ENCODE assay signal across 21 cellular contexts in the genomic region with DNA sequence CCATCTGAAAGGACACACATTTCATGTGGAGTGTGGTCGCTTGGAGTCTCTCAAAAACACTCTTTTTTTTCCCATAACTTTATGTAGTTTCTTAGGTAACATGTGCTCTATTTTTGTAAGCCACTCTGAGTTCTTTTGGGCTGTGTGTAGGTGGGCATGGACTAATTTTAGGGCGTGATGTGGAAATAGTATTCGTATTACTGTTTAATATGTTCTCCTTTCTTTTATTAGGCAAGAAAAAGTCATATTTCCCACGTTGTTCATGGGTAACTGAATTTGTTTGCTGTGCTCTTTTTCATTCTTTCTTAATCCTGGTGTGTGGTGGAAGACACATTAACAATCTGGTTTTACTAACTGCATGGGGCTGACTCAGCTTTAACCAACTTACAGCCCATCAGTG. TPM values are rescaled to one million over a fixed set of nuclear protein-coding genes. Genes with fewer than 3 reads are reported as not detected.
A peak's percentile ranks its signal among the peaks of the same experiment; 100 is the strongest.
DNase-seq lines count a peak whose midpoint lies in the region; ATAC-seq, FAIRE-seq and TF ChIP-seq lines count a peak whose summit lies in the region.
"Had no signal": no experiment of that assay in that cellular context is flagged by ENCODE, and none has a peak within 500 bp of the region (broad histone marks: within the 10 kb centered on the region; RNA-seq: fewer than 3 reads in every experiment).

No MANE protein-coding gene starts in this region.

- no peak for TF ChIP-seq POLR2A in HepG2 (IDR thresholded peaks at IDR 0.05; ENCODE audit: insufficient read depth in 1 of 2, low read depth in 2 of 2, low read length in 2 of 2)
- no peak for TF ChIP-seq POLR2A in right lobe of liver (IDR thresholded peaks at IDR 0.05)
- no peak for TF ChIP-seq POLR2A in K562 (conservative IDR thresholded peaks at IDR 0.05)

- H3K9me1 ChIP-seq in K562 (ENCODE audit: control insufficient read depth, insufficient read depth, low read length), result no peaks in the 10 kb centered on the region

- H3K4me2 ChIP-seq in HepG2 (ENCODE audit: low read depth, low read length) (no peak overlapping the region), K562 (ENCODE audit: insufficient read depth, low read length) (no peak overlapping the region)

- POLR2A ChIA-PET in HepG2 (lab: Yijun Ruan, JAX) (no interaction called here), K562 (lab: Yijun Ruan, JAX) (interaction anchor here (0.7 kb wide), 1 partner anchor 315 kb away, joined by 4 read pairs; no protein-coding TSS in a partner anchor)

- WGBS in HepG2 (ENCODE audit: low lambda C conversion rate), result 90% methylated on average over 4 of the region's 4 CpGs
- 61% methylated on average over 4 of the region's 4 CpGs for WGBS in right lobe of liver (ENCODE audit: insufficient coverage, low coverage, low lambda C conversion rate, missing lambda C conversion rate)
- whole genome bisulfite sequencing in K562 (ENCODE audit: insufficient coverage, low coverage, missing lambda C conversion rate), result 68% methylated on average over 3 of the region's 4 CpGs
- 5 to 6% methylated on average over 4 of the region's 4 CpGs for WGBS in aorta, 2 donors

- H3K27ac ChIP-seq in HepG2 (ENCODE audit: extremely low read length, insufficient read depth, low read length) (no peak overlapping the region), right lobe of liver (no peak overlapping the region), K562 (ENCODE audit: extremely low read depth, low read depth, low read length) (no peak overlapping the region), aorta (ENCODE audit: low read depth in 1 of 2, low read length in 2 of 2) (peak overlapping the region; percentile 68 to 77)
- H3K27ac ChIP-seq: parathyroid adenoma, SJSA1 had no signal

- FAIRE-seq in HepG2 (lab: Jason Lieb, UNC) (no peak), K562 (lab: Jason Lieb, UNC) (no peak)
- FAIRE-seq: GM18507 had no signal

- peaks cover 31% of the 10 kb centered on the region for H4K20me1 ChIP-seq in HepG2 (ENCODE audit: insufficient read depth, low read length)
- H4K20me1 ChIP-seq in K562 (replicated peaks; ENCODE audit: control insufficient read depth, insufficient read depth, low read length), result no peaks in the 10 kb centered on the region; the same call in 1 of the 2 replicates

- intact Hi-C loops in HepG2 (cut with micrococcal nuclease; ENCODE audit: unreplicated experiment) (no loop called here), right lobe of liver (cut with DNase I) (no loop called here), K562 (cut with micrococcal nuclease) (no loop called here), aorta (cut with DNase I) (no loop called here)
- intact Hi-C loops in activated T-helper 2 cell treated with anti-CD3 and anti-CD28 coated beads, Interferon-gamma antibody, Interleukin-2, Interleukin-4, amounts not matched to agents 10 μg/mL and 5 μg/mL and 100 μg/mL, durations not matched to agents 14 hours and 24 hours and 36 hours (cut with micrococcal nuclease), result no loop called here

- in situ Hi-C loops in HepG2 (cut with HindIII; ENCODE audit: extremely low pct_ligation_motif_present, low pct_unique_long_range_greater_than_20kb) (no loop called here), K562 (cut with MboI) (no loop called here)

- DNase-seq in HepG2 (ENCODE audit: low spot score) (no peak), right lobe of liver (no peak), K562 (ENCODE audit: extremely low read depth in 1 of 4, low spot score in 3 of 4) (no peak), aorta (no peak), NCI-H1092 treated with DMSO at 0.1 percent for 48 hours (lab: John Stamatoyannopoulos, UW) (no peak)
- no peak for DNase-seq in activated T-helper 2 cell treated with anti-CD3 and anti-CD28 coated beads, Interferon-gamma antibody, Interleukin-2, Interleukin-4, amounts not matched to agents 10 μg/mL and 5 μg/mL and 100 μg/mL, durations not matched to agents 14 hours and 24 hours and 36 hours (ENCODE audit: low spot score)
- DNase-seq: activated T-cell treated with anti-CD3 and anti-CD28 coated beads for 4 hours; amniotic stem cell; cortex of kidney; DMS 273 treated with DMSO at 0.1 percent for 48 hours; erythroblast; left cardiac atrium; NCI-H2029; NCI-H69; OCI-M1; stimulated activated naive CD4-positive, alpha-beta T cell treated with Interleukin-2 at 50 U/mL for 16 hours had no signal

- H3K9me3 ChIP-seq in HepG2 (ENCODE audit: low read length) (no peaks in the 10 kb centered on the region), right lobe of liver (no peaks in the 10 kb centered on the region), K562 (replicated peaks; ENCODE audit: control insufficient read depth, insufficient read depth, low read depth, low read length) (no peaks in the 10 kb centered on the region), aorta (ENCODE audit: control insufficient read depth, low read length) (no peaks in the 10 kb centered on the region)
- H3K9me3 ChIP-seq: SJSA1 had no signal

- H3K27me3 ChIP-seq in HepG2 (ENCODE audit: control insufficient read depth in 1 of 2, insufficient read depth in 2 of 2, low read length in 2 of 2), result no peaks in the 10 kb centered on the region
- no peaks in the 10 kb centered on the region for H3K27me3 ChIP-seq in right lobe of liver
- no peaks in the 10 kb centered on the region for H3K27me3 ChIP-seq in K562 (ENCODE audit: control insufficient read depth in 2 of 2, insufficient read depth in 2 of 2, low read length in 2 of 2)
- H3K27me3 ChIP-seq in aorta (ENCODE audit: control insufficient read depth in 1 of 2, insufficient read depth in 2 of 2, low read length in 1 of 2), result no peaks in the 10 kb centered on the region
- H3K27me3 ChIP-seq: SJSA1 had no signal

- CTCF ChIA-PET in HepG2 (lab: Yijun Ruan, JAX; ENCODE audit: low intra/inter-chr PET ratio, low total read pairs), result no interaction called here
- CTCF ChIA-PET in K562 (lab: Yijun Ruan, JAX; ENCODE audit: low intra/inter-chr PET ratio), result no interaction called here

- no peak overlapping the region for H3K4me3 ChIP-seq in HepG2 (replicated peaks in 1 of 3; ENCODE audit: insufficient read depth in 1 of 3, low read depth in 2 of 3, low read length in 3 of 3)
- no peak overlapping the region for H3K4me3 ChIP-seq in right lobe of liver
- H3K4me3 ChIP-seq in K562, result no peak overlapping the region
- H3K4me3 ChIP-seq in aorta (ENCODE audit: low read length in 2 of 2), result no peak overlapping the region
- H3K4me3 ChIP-seq: SJSA1 had no signal

- TF ChIP-seq CTCF in HepG2 (CRISPR knock-in tag; IDR thresholded peaks at IDR 0.05) (no peak), right lobe of liver (IDR thresholded peaks at IDR 0.05) (no peak), K562 (IDR thresholded peaks at IDR 0.05 in 2 of 3, conservative IDR thresholded peaks at IDR 0.05 in 1 of 3; ENCODE audit: insufficient read depth in 2 of 3, low read depth in 1 of 3, low read length in 3 of 3) (no peak), nephron (IDR thresholded peaks at IDR 0.05; ENCODE audit: unreplicated experiment in 3 of 3) (no peak)

- ATAC-seq in HepG2 (no peak), right lobe of liver (no peak), K562 (no peak), aorta (ENCODE audit: low FRiP score) (no peak), HG03571 (IDR thresholded peaks at IDR 0.05; ENCODE audit: unreplicated experiment) (no peak)
- ATAC-seq: left cardiac atrium had no signal

- H3K36me3 Mint-ChIP-seq in nephron (ENCODE audit: low read depth), result peaks cover 34% of the 10 kb centered on the region
- H3K36me3 Mint-ChIP-seq in activated T-helper 2 cell treated with anti-CD3 and anti-CD28 coated beads, Interferon-gamma antibody, Interleukin-2, Interleukin-4, amounts not matched to agents 10 μg/mL and 5 μg/mL and 100 μg/mL, durations not matched to agents 14 hours and 24 hours and 36 hours (ENCODE audit: low read depth), result peaks cover 67% of the 10 kb centered on the region

- H3K27ac Mint-ChIP-seq in nephron, result peak overlapping the region; percentile 29 to 67 (median 38)
- no peak overlapping the region for H3K27ac Mint-ChIP-seq in activated T-helper 2 cell treated with anti-CD3 and anti-CD28 coated beads, Interferon-gamma antibody, Interleukin-2, Interleukin-4, amounts not matched to agents 10 μg/mL and 5 μg/mL and 100 μg/mL, durations not matched to agents 14 hours and 24 hours and 36 hours

- H3K4me1 ChIP-seq in HepG2 (ENCODE audit: insufficient read depth, low read length), result peaks cover 40% of the 10 kb centered on the region
- H3K4me1 ChIP-seq in right lobe of liver, result peaks cover 0 to 5% (median 0%) of the 10 kb centered on the region in 4 donors
- H3K4me1 ChIP-seq in K562 (replicated peaks in 1 of 2; ENCODE audit: control insufficient read depth in 2 of 2, insufficient read depth in 2 of 2, low read length in 2 of 2), result peaks cover 0 to 3% of the 10 kb centered on the region in 2 experiments; a peak in 2 of 5 replicates
- H3K4me1 ChIP-seq in aorta (ENCODE audit: control insufficient read depth in 1 of 2, insufficient read depth in 2 of 2, low read length in 2 of 2), result peaks cover 0 to 1% of the 10 kb centered on the region in 2 donors
- H3K4me1 ChIP-seq: parathyroid adenoma had no signal

- TF ChIP-seq RAD21 in HepG2 (CRISPR knock-in tag; IDR thresholded peaks at IDR 0.05) (no peak), K562 (CRISPR knock-in tag; conservative IDR thresholded peaks at IDR 0.05 in 1 of 2, IDR thresholded peaks at IDR 0.05 in 1 of 2) (no peak)

- H3K79me2 ChIP-seq in HepG2 (ENCODE audit: insufficient read depth, low read length), result peaks cover 62% of the 10 kb centered on the region
- no peaks in the 10 kb centered on the region for H3K79me2 ChIP-seq in K562 (ENCODE audit: control insufficient read depth, insufficient read depth, low read length)

- no peak overlapping the region for H3K9ac ChIP-seq in HepG2 (ENCODE audit: insufficient read depth, low read depth, low read length)
- no peak overlapping the region for H3K9ac ChIP-seq in K562 (ENCODE audit: insufficient read depth in 1 of 2, low read depth in 2 of 2, low read length in 2 of 2)
- H3K9ac ChIP-seq: parathyroid adenoma had no signal

- TF ChIP-seq EP300 in HepG2 (IDR thresholded peaks at IDR 0.05; ENCODE audit: low read depth in 2 of 2, low read length in 2 of 2), result no peak
- no peak for TF ChIP-seq EP300 in HepG2 (CRISPR knock-in tag; IDR thresholded peaks at IDR 0.05; ENCODE audit: borderline replicate concordance)
- no peak for TF ChIP-seq EP300 in K562 (IDR thresholded peaks at IDR 0.05; ENCODE audit: low read length)

- peaks cover 63% of the 10 kb centered on the region for H3K4me1 Mint-ChIP-seq in nephron
- H3K4me1 Mint-ChIP-seq in activated T-helper 2 cell treated with anti-CD3 and anti-CD28 coated beads, Interferon-gamma antibody, Interleukin-2, Interleukin-4, amounts not matched to agents 10 μg/mL and 5 μg/mL and 100 μg/mL, durations not matched to agents 14 hours and 24 hours and 36 hours (ENCODE audit: low read depth), result peaks cover 4% of the 10 kb centered on the region

- no peak overlapping the region for H2AFZ ChIP-seq in HepG2 (ENCODE audit: low read length)
- H2AFZ ChIP-seq in K562 (ENCODE audit: low read depth, low read length), result no peak overlapping the region
- H2AFZ ChIP-seq: parathyroid adenoma had no signal

- BruUV-seq in HepG2 (replicated peaks; lab: Mats Ljungman, UMichigan) (no TSS peak), K562 (replicated peaks; lab: Mats Ljungman, UMichigan) (no TSS peak)

- no peak overlapping the region for H3K4me3 Mint-ChIP-seq in nephron
- H3K4me3 Mint-ChIP-seq in activated T-helper 2 cell treated with anti-CD3 and anti-CD28 coated beads, Interferon-gamma antibody, Interleukin-2, Interleukin-4, amounts not matched to agents 10 μg/mL and 5 μg/mL and 100 μg/mL, durations not matched to agents 14 hours and 24 hours and 36 hours (ENCODE audit: low read depth), result no peak overlapping the region

- no peaks in the 10 kb centered on the region for H3K9me3 Mint-ChIP-seq in nephron
- H3K9me3 Mint-ChIP-seq in activated T-helper 2 cell treated with anti-CD3 and anti-CD28 coated beads, Interferon-gamma antibody, Interleukin-2, Interleukin-4, amounts not matched to agents 10 μg/mL and 5 μg/mL and 100 μg/mL, durations not matched to agents 14 hours and 24 hours and 36 hours, result no peaks in the 10 kb centered on the region

- H3K36me3 ChIP-seq in HepG2 (replicated peaks in 1 of 2; ENCODE audit: control insufficient read depth in 1 of 2, insufficient read depth in 2 of 2, low read length in 2 of 2) (peaks cover 48 to 92% of the 10 kb centered on the region in 2 experiments), right lobe of liver (peaks cover 9 to 65% (median 30%) of the 10 kb centered on the region in 4 donors), K562 (ENCODE audit: control insufficient read depth, insufficient read depth, low read length) (peaks cover 76% of the 10 kb centered on the region), aorta (ENCODE audit: control insufficient read depth in 1 of 2, insufficient read depth in 2 of 2, low read length in 1 of 2) (peaks cover 1 to 2% of the 10 kb centered on the region in 2 donors)

- H3K27me3 Mint-ChIP-seq in nephron (ENCODE audit: low read depth), result peaks cover 1% of the 10 kb centered on the region
- no peaks in the 10 kb centered on the region for H3K27me3 Mint-ChIP-seq in activated T-helper 2 cell treated with anti-CD3 and anti-CD28 coated beads, Interferon-gamma antibody, Interleukin-2, Interleukin-4, amounts not matched to agents 10 μg/mL and 5 μg/mL and 100 μg/mL, durations not matched to agents 14 hours and 24 hours and 36 hours (ENCODE audit: low read depth)

RNA-seq across cellular contexts. Expression of a gene that starts 27.4 kb away (rescaled TPM):
- total RNA-seq in HepG2 (2016; rRNA removed; fragmentation: Illumina TruSeq; extraction: Trizol) (47.8 and 59.8 TPM in 2 replicates), right lobe of liver (10 to 100 TPM; 22.2 to 34.9 (median 28.4) TPM), K562 (2014; rRNA removed) (17.3 and 19.0 TPM in 2 replicates), K562 (2014; rRNA removed; fragmentation: Illumina TruSeq; extraction: Trizol) (21.1 and 25.3 TPM in 2 replicates), K562 (2015; rRNA removed; fragmentation: Illumina TruSeq; extraction: Trizol) (22.7 and 23.7 TPM in 2 replicates), K562 (2021) (23.5 and 26.6 TPM in 2 replicates), aorta (100 to 1,000 TPM; 110 to 135 TPM)
- total RNA-seq in HepG2 (2016; cell fraction: cytosol; rRNA removed; fragmentation: Illumina TruSeq; extraction: Trizol; ENCODE audit: low read depth), result 23.8 and 26.3 TPM in 2 replicates
- 40.4 and 58.0 TPM in 2 replicates for total RNA-seq in HepG2 (2016; cell fraction: insoluble cytoplasmic fraction; rRNA removed; fragmentation: Illumina TruSeq; extraction: Trizol)
- 38.8 and 39.0 TPM in 2 replicates for total RNA-seq in HepG2 (2016; cell fraction: membrane; rRNA removed; fragmentation: Illumina TruSeq; extraction: Trizol)
- total RNA-seq in HepG2 (2016; cell fraction: nucleus; rRNA removed; fragmentation: Illumina TruSeq; extraction: Trizol), result 76.2 and 88.4 TPM in 2 replicates
- polyA plus RNA-seq in HepG2 (2011; rRNA removed) (119 and 153 TPM in 2 replicates), K562 (2011; rRNA removed) (29.1 and 30.5 TPM in 2 replicates), K562 (2014; fragmentation: Illumina TruSeq; extraction: Trizol) (26.9 and 28.6 TPM in 2 replicates), K562 (2014; fragmentation: Nextera tagmentation; extraction: Ambion mirVana) (1 to 10 TPM in 1 of 2 experiments, under 1 TPM in 1; 0.86 to 2.0 TPM), K562 (2014; rRNA removed) (29.2 and 38.7 TPM in 2 replicates), aorta (10 to 100 TPM; 52.3 to 79.3 TPM)
- polyA plus RNA-seq in HepG2 (2011; cell fraction: cytosol; rRNA removed), result 90.0 and 106 TPM in 2 replicates
- 348 and 472 TPM in 2 replicates for polyA plus RNA-seq in HepG2 (2011; cell fraction: nucleus; rRNA removed)
- polyA plus RNA-seq in HepG2 (2012), result 71.7 and 87.0 TPM in 2 replicates
- polyA plus RNA-seq in HepG2 (2016; cell fraction: cytosol; fragmentation: Illumina TruSeq; extraction: Trizol; ENCODE audit: low read depth), result 9.5 and 11.4 TPM in 2 replicates
- polyA plus RNA-seq in HepG2 (2016; cell fraction: insoluble cytoplasmic fraction; fragmentation: Illumina TruSeq; extraction: Trizol; ENCODE audit: low read depth), result 50.5 and 54.1 TPM in 2 replicates
- 25.5 and 26.4 TPM in 2 replicates for polyA plus RNA-seq in HepG2 (2016; cell fraction: membrane; fragmentation: Illumina TruSeq; extraction: Trizol; ENCODE audit: low read depth)
- polyA plus RNA-seq in HepG2 (2016; cell fraction: nucleus; fragmentation: Illumina TruSeq; extraction: Trizol; ENCODE audit: insufficient read depth, low read depth), result 93.0 and 99.2 TPM in 2 replicates
- 50.7 and 124 TPM in 2 replicates for polyA minus RNA-seq in HepG2 (2011; rRNA and poly(A)+ RNA removed; ENCODE audit: low replicate concordance)
- 38.6 and 48.1 TPM in 2 replicates for polyA minus RNA-seq in HepG2 (2011; cell fraction: cytosol; rRNA and poly(A)+ RNA removed)
- 217 and 240 TPM in 2 replicates for polyA minus RNA-seq in HepG2 (2011; cell fraction: nucleus; rRNA and poly(A)+ RNA removed)
- total RNA-seq in K562 (2011; cell fraction: chromatin; rRNA removed; ENCODE audit: low replicate concordance), result 67.3 and 150 TPM in 2 replicates
- total RNA-seq in K562 (2011; cell fraction: nucleolus; rRNA removed), result 50.3 and 51.5 TPM in 2 replicates
- total RNA-seq in K562 (2011; cell fraction: nucleoplasm; rRNA removed), result 71.7 and 72.9 TPM in 2 replicates
- polyA plus RNA-seq in K562 (2011; cell fraction: cytosol; rRNA removed), result 29.5 and 36.3 TPM in 2 replicates
- 70.1 and 75.1 TPM in 2 replicates for polyA plus RNA-seq in K562 (2011; cell fraction: nucleus; rRNA removed)
- polyA plus RNA-seq in K562 (2012), result 19.6 and 20.6 TPM in 2 replicates
- polyA minus RNA-seq in K562 (2011; rRNA and poly(A)+ RNA removed), result 29.0 and 31.7 TPM in 2 replicates
- 10.7 and 14.2 TPM in 2 replicates for polyA minus RNA-seq in K562 (2011; cell fraction: cytosol; rRNA and poly(A)+ RNA removed)
- polyA minus RNA-seq in K562 (2011; cell fraction: nucleus; rRNA and poly(A)+ RNA removed), result 28.3 and 50.1 TPM in 2 replicates
- total RNA-seq in activated T-helper 2 cell treated with anti-CD3 and anti-CD28 coated beads, Interferon-gamma antibody, Interleukin-2, Interleukin-4, amounts not matched to agents 10 μg/mL and 5 μg/mL and 100 μg/mL, durations not matched to agents 14 hours and 24 hours and 36 hours, result 66.6 and 66.9 TPM in 2 replicates

Comparison
In these comparisons a context has a peak if more than half of its experiments do, and no peak if none do; other contexts are left out.
1. H3K27ac ChIP-seq: peak in aorta (2 of 2); none in HepG2 (single experiment), right lobe of liver (0 of 3) and K562 (single experiment).